In the genomic region with DNA sequence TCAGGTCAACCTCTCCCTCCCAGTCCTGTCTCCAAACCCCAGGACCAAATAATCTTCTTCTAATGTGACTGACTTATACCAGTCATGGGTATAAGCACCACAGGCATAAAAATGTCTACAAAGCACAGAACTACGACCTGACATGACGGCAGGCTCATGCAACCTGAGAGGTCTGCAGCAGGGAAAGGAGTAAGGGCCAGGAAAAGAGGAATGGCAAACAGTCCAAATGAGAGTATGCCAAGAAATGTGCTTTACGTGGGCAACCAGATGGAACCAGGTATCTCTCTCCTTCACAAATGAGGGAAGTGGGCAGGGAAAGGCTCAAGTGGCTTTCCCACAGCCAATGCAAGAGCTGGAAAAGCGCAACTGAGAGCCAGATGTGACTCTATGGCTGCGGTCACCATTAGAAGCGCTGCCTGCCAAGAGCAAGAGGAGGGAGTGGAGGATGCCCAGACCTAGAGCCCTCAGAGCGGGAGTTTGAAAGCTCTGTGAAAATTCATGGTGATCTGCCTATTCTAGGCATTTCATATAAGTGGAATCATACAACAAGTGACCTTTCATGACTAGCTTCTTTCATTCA, we compare ENCODE assay signal across 16 cellular contexts. TPM values are rescaled to one million over a fixed set of nuclear protein-coding genes. Genes with fewer than 3 reads are reported as not detected.
DNase-seq lines count a peak whose midpoint lies in the region; ATAC-seq, FAIRE-seq and TF ChIP-seq lines count a peak whose summit lies in the region.
"Had no signal": no experiment of that assay in that cellular context is flagged by ENCODE, and none has a peak within 500 bp of the region (broad histone marks: within the 10 kb centered on the region; RNA-seq: fewer than 3 reads in every experiment).

No MANE protein-coding gene starts in this region.

- 57 to 68% (median 59%) methylated on average over 7 of the region's 7 CpGs for WGBS in psoas muscle, 3 donors

- no peaks in the 10 kb centered on the region for H3K36me3 ChIP-seq in CD8-positive, alpha-beta T cell (ENCODE audit: insufficient read depth, low read length)
- H3K36me3 ChIP-seq in psoas muscle (ENCODE audit: insufficient read depth in 1 of 2, low read depth in 1 of 2) = peaks cover 0 to 12% of the 10 kb centered on the region in 2 donors
- H3K36me3 ChIP-seq: uterus had no signal

- H3K27me3 Mint-ChIP-seq in CD8-positive, alpha-beta T cell (ENCODE audit: low read depth) = no peaks in the 10 kb centered on the region
- H3K27me3 Mint-ChIP-seq in naive thymus-derived CD8-positive, alpha-beta T cell = no peaks in the 10 kb centered on the region

- H3K9me3 ChIP-seq in CD8-positive, alpha-beta T cell (ENCODE audit: low read length) = no peaks in the 10 kb centered on the region
- H3K9me3 ChIP-seq in psoas muscle = no peaks in the 10 kb centered on the region
- H3K9me3 ChIP-seq: gastroesophageal sphincter, uterus had no signal

- intact Hi-C loops in CD8-positive, alpha-beta T cell (cut with DNase I, micrococcal nuclease) = no loop called here
- intact Hi-C loops in psoas muscle (cut with DNase I) = loop anchor here in 1 of 2 donors (10.0 kb wide), 1 partner anchor 628 kb away; no protein-coding TSS in a partner anchor

- FAIRE-seq in HTR-8/SVneo (lab: Jason Lieb, UNC) = no peak
- FAIRE-seq: G401.6 had no signal

- TF ChIP-seq CTCF in CD8-positive, alpha-beta T cell (IDR thresholded peaks at IDR 0.05) = no peak
- no peak for TF ChIP-seq CTCF in coronary artery (IDR thresholded peaks at IDR 0.05)
- TF ChIP-seq CTCF in psoas muscle (IDR thresholded peaks at IDR 0.05) = no peak

- peak in 2 of 7 experiments; percentile 9 to 35 for DNase-seq in CD8-positive, alpha-beta T cell
- DNase-seq in NCI-H187 treated with DMSO at 0.1 percent for 48 hours (lab: John Stamatoyannopoulos, UW) (peak; percentile 29), coronary artery (ENCODE audit: low spot score) (peak; percentile 35), psoas muscle (peak in 1 of 2 donors; percentile 32), HTR-8/SVneo (ENCODE audit: insufficient read length, low spot score) (no peak), pons (ENCODE audit: low spot score) (no peak)
- DNase-seq in naive thymus-derived CD8-positive, alpha-beta T cell = no peak
- DNase-seq: activated CD4-positive, alpha-beta T cell treated with anti-CD3 and anti-CD28 coated beads, Interleukin-2, amount 50 U/mL, for 1 hour; activated gamma-delta T cell; NCI-H526; T-helper 2 cell; uterus had no signal

- no peaks in the 10 kb centered on the region for H3K27me3 ChIP-seq in CD8-positive, alpha-beta T cell (ENCODE audit: insufficient read depth, low read length)
- H3K27me3 ChIP-seq in psoas muscle (ENCODE audit: insufficient read depth in 3 of 3, low read length in 2 of 3) = no peaks in the 10 kb centered on the region
- H3K27me3 ChIP-seq: gastroesophageal sphincter, uterus had no signal

- H3K4me1 ChIP-seq in CD8-positive, alpha-beta T cell (ENCODE audit: insufficient read depth, low read length) = peaks cover 57% of the 10 kb centered on the region
- H3K4me1 ChIP-seq in psoas muscle = peaks cover 43% of the 10 kb centered on the region

- CTCF ChIA-PET in CD8-positive, alpha-beta T cell (lab: Charles Lee) = interaction anchor here (1.0 kb wide), 1 partner anchor 11 kb away, joined by 3 read pairs; no protein-coding TSS in a partner anchor

- no peak overlapping the region for H3K27ac ChIP-seq in CD8-positive, alpha-beta T cell (ENCODE audit: low read depth, low read length)
- H3K27ac ChIP-seq in coronary artery = peak overlapping the region in 1 of 2 donors; percentile 17
- H3K27ac ChIP-seq in psoas muscle = peak overlapping the region; percentile 72
- H3K27ac ChIP-seq: gastroesophageal sphincter, uterus had no signal

- H3K36me3 Mint-ChIP-seq in CD8-positive, alpha-beta T cell = peaks cover 47% of the 10 kb centered on the region
- H3K36me3 Mint-ChIP-seq in naive thymus-derived CD8-positive, alpha-beta T cell = peaks cover 5 to 36% (median 9%) of the 10 kb centered on the region in 3 donors

- POLR2A ChIA-PET in CD8-positive, alpha-beta T cell (lab: Charles Lee) = no interaction called here
- POLR2A ChIA-PET in naive thymus-derived CD8-positive, alpha-beta T cell (lab: Charles Lee) = no interaction called here

- no peak for ATAC-seq in CD8-positive, alpha-beta T cell
- no peak for ATAC-seq in psoas muscle
- ATAC-seq in naive thymus-derived CD8-positive, alpha-beta T cell = no peak
- no peak for ATAC-seq in HG02852 (IDR thresholded peaks at IDR 0.05; ENCODE audit: unreplicated experiment)
- ATAC-seq: gastroesophageal sphincter had no signal

- H3K4me3 Mint-ChIP-seq in CD8-positive, alpha-beta T cell = no peak overlapping the region
- peak overlapping the region in 1 of 10 donors; percentile 1 for H3K4me3 Mint-ChIP-seq in naive thymus-derived CD8-positive, alpha-beta T cell

- H3K4me1 Mint-ChIP-seq in CD8-positive, alpha-beta T cell (ENCODE audit: low read depth) = peaks cover 89% of the 10 kb centered on the region
- H3K4me1 Mint-ChIP-seq in naive thymus-derived CD8-positive, alpha-beta T cell = peaks cover 40 to 95% (median 75%) of the 10 kb centered on the region in 4 donors

- no peak overlapping the region for H3K4me3 ChIP-seq in CD8-positive, alpha-beta T cell (ENCODE audit: low read depth, low read length)
- H3K4me3 ChIP-seq in coronary artery (no peak overlapping the region), psoas muscle (no peak overlapping the region)
- H3K4me3 ChIP-seq: gastroesophageal sphincter, uterus had no signal

- peak overlapping the region; percentile 68 for H3K27ac Mint-ChIP-seq in CD8-positive, alpha-beta T cell
- peak overlapping the region in 4 of 10 donors; percentile 12 to 78 (median 56) for H3K27ac Mint-ChIP-seq in naive thymus-derived CD8-positive, alpha-beta T cell

- H3K9me3 Mint-ChIP-seq in CD8-positive, alpha-beta T cell = no peaks in the 10 kb centered on the region
- no peaks in the 10 kb centered on the region for H3K9me3 Mint-ChIP-seq in naive thymus-derived CD8-positive, alpha-beta T cell

RNA-seq across cellular contexts. Expression of a gene that starts 6.0 kb away (rescaled TPM):
- 10 to 100 TPM; 31.0 to 31.8 TPM for total RNA-seq in CD8-positive, alpha-beta T cell
- total RNA-seq in psoas muscle = 10 to 100 TPM; 19.9 to 44.5 (median 24.2) TPM
- polyA plus RNA-seq in psoas muscle = 10 to 100 TPM; 25.5 to 31.2 (median 30.3) TPM
- total RNA-seq in naive thymus-derived CD8-positive, alpha-beta T cell = 10 to 100 TPM; 46.0 to 46.2 TPM
- 100 to 1,000 TPM in 1 of 3 donors, 10 to 100 TPM in 2; 74.5 to 234 (median 81.7) TPM for polyA plus RNA-seq in naive thymus-derived CD8-positive, alpha-beta T cell

RNA-seq across cellular contexts. Expression of a gene that starts 37.5 kb away (rescaled TPM):
- total RNA-seq in CD8-positive, alpha-beta T cell = 10 to 100 TPM; 53.3 to 54.6 TPM
- total RNA-seq in psoas muscle = 1 to 10 TPM in 2 of 4 donors, under 1 TPM in 2; 0.50 to 1.2 (median 0.82) TPM
- polyA plus RNA-seq in psoas muscle = under 1 TPM; 0.13 to 0.55 (median 0.31) TPM
- total RNA-seq in naive thymus-derived CD8-positive, alpha-beta T cell = 1 to 10 TPM; 5.5 to 6.6 TPM
- 100 to 1,000 TPM in 1 of 3 donors, 10 to 100 TPM in 2; 13.3 to 581 (median 21.3) TPM for polyA plus RNA-seq in naive thymus-derived CD8-positive, alpha-beta T cell
- total RNA-seq: osteoblast had no signal

Comparison
In these comparisons a context has a peak if more than half of its experiments do, and no peak if none do; other contexts are left out.
1. DNase-seq: peak in NCI-H187 treated with DMSO at 0.1 percent for 48 hours (single experiment) and coronary artery (single experiment); none in naive thymus-derived CD8-positive, alpha-beta T cell (0 of 10), HTR-8/SVneo (single experiment) and pons (single experiment).
2. RNA of a gene that starts 37.5 kb away (total RNA-seq): 53.3 to 54.6 TPM in CD8-positive, alpha-beta T cell; 5.5 to 6.6 TPM in naive thymus-derived CD8-positive, alpha-beta T cell and 0.50 to 1.2 TPM in psoas muscle; every median in the first group is over 4 times any median in the second.